Comparison of ENCODE assay signal across 32 cellular contexts in the genomic region with DNA sequence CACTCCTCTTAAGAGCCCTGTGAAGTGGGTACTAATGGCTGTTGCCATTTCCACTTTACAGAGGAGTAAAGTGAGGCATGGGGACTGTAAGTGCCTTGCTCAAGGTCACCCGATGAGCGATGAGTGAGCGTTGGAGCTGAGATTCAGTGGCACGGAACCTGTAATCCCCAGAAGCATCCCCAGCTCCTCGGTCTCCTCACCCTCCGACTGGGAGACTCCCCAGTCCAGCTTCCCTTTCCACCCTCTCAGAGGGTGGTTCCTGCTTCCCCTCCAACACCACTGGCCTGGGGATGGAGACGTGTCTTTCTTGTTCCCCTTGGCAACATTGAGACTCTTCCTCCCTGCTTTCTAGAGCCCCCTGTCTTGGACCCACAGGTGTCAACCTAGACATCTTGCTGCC. TPM values are rescaled to one million over a fixed set of nuclear protein-coding genes. Genes with fewer than 3 reads are reported as not detected.
"Had no signal": no experiment of that assay in that cellular context is flagged by ENCODE, and none has a peak within 500 bp of the region (broad histone marks: within the 10 kb centered on the region; RNA-seq: fewer than 3 reads in every experiment).

No MANE protein-coding gene starts in this region.

- DNase-seq: Karpas-422, KBM-7, KG1, MG63, MM.1S, MV-4-11, NCI-H1048, NCI-H1092, NCI-H1092 treated with DMSO at 0.1 percent for 48 hours, NCI-H1105, NCI-H1105 treated with DMSO at 0.1 percent for 48 hours, NCI-H1436, NCI-H1436 treated with DMSO at 0.1 percent for 48 hours, NCI-H146, NCI-H187, NCI-H187 treated with DMSO at 0.1 percent for 48 hours, NCI-H2029, NCI-H2029 treated with DMSO at 0.1 percent for 48 hours, NCI-H2081, NCI-H2081 treated with DMSO at 0.1 percent for 48 hours, NCI-H2107, NCI-H2171, NCI-H226, NCI-H345, NCI-H446, NCI-H446 treated with DMSO at 0.1 percent for 48 hours, NCI-H510A had no signal

- H3K9me3 ChIP-seq: MG63 had no signal

- H3K36me3 ChIP-seq: MG63 had no signal

- H3K27ac ChIP-seq: KMS-11 had no signal

- H3K9ac ChIP-seq: KMS-11 had no signal

- H3K27me3 ChIP-seq: MG63 had no signal

- H3K4me3 ChIP-seq: MG63 had no signal

RNA-seq across cellular contexts. Expression of gene TMEM63C, which starts 32.6 kb away (rescaled TPM):
- total RNA-seq: NCI-H460 had no signal

RNA-seq across cellular contexts. Expression of gene NGB, which starts 56.8 kb away (rescaled TPM):
- total RNA-seq: LHCN-M2, M059J, MCF 10A, NCI-H460 had no signal
